In genomic region chr11:568306-569259, GRCh38 we compare ENCODE assay signal across 1 cellular context.
A peak's percentile ranks its signal among the peaks of the same experiment; 100 is the strongest.
TF ChIP-seq lines count a peak whose summit lies in the region.

No MANE protein-coding gene starts in this region.

TF ChIP-seq in K562, 482 proteins besides CTCF, POLR2A, EP300 and RAD21 (continued from another document and continues in another):
- TF ChIP-seq FOXM1 (IDR thresholded peaks at IDR 0.05; ENCODE audit: low read depth) (no peak), FOXM1 (CRISPR knock-in tag; IDR thresholded peaks at IDR 0.05; ENCODE audit: low read depth) (no peak), XRCC3 (IDR thresholded peaks at IDR 0.05) (no peak), ZNF143 (CRISPR knock-in tag; IDR thresholded peaks at IDR 0.05) (no peak), LEF1 (IDR thresholded peaks at IDR 0.05) (no peak), ZNF639 (CRISPR knock-in tag; conservative IDR thresholded peaks at IDR 0.05 in 1 of 2, IDR thresholded peaks at IDR 0.05 in 1 of 2) (peak in 1 of 2 experiments; percentile 75; a peak in 1 of 4 replicates), SRSF7 (optimal IDR thresholded peaks at IDR 0.05; ENCODE audit: low read depth, low read length) (no peak), CGGBP1 (CRISPR knock-in tag; IDR thresholded peaks at IDR 0.05) (no peak), PCBP2 (IDR thresholded peaks at IDR 0.05; ENCODE audit: low read depth, low read length, poor library complexity, severe bottlenecking) (no peak), AFF4 (CRISPR knock-in tag; IDR thresholded peaks at IDR 0.05) (no peak), DEAF1 (CRISPR knock-in tag; IDR thresholded peaks at IDR 0.05) (no peak), TAL1 (IDR thresholded peaks at IDR 0.05) (no peak), FOXA3 (CRISPR knock-in tag; conservative IDR thresholded peaks at IDR 0.05 in 1 of 2, IDR thresholded peaks at IDR 0.05 in 1 of 2) (no peak), NONO (IDR thresholded peaks at IDR 0.05; ENCODE audit: low read depth in 2 of 2, low read length in 1 of 2) (peak; percentile 23 to 99; a peak in 2 of 4 replicates), SMAD4 (CRISPR knock-in tag; conservative IDR thresholded peaks at IDR 0.05) (peak; percentile 92), PURB (CRISPR knock-in tag; IDR thresholded peaks at IDR 0.05; ENCODE audit: low read depth) (no peak), CXXC5 (CRISPR knock-in tag; IDR thresholded peaks at IDR 0.05) (peak; percentile 97), JUNB (CRISPR knock-in tag; conservative IDR thresholded peaks at IDR 0.05) (no peak), RBM22 (IDR thresholded peaks at IDR 0.05; ENCODE audit: low read depth, low read length, poor library complexity, severe bottlenecking) (peak; percentile 35), POLR2AphosphoS2 (IDR thresholded peaks at IDR 0.05; ENCODE audit: low read length) (no peak), DIDO1 (tag; IDR thresholded peaks at IDR 0.05; ENCODE audit: low read depth) (no peak), TAF1 (IDR thresholded peaks at IDR 0.05; ENCODE audit: control insufficient read depth, extremely low read depth, insufficient read depth, low read length, severe bottlenecking) (peak; percentile 27), CBX8 (IDR thresholded peaks at IDR 0.05; ENCODE audit: borderline replicate concordance, extremely low read depth, low read depth, low read length, poor library complexity, severe bottlenecking) (no peak), PPARD (CRISPR knock-in tag; IDR thresholded peaks at IDR 0.05) (no peak), ZBTB7A (IDR thresholded peaks at IDR 0.05; ENCODE audit: borderline replicate concordance, control insufficient read depth, low read depth, low read length) (peak; percentile 92), ZNF398 (CRISPR knock-in tag; IDR thresholded peaks at IDR 0.05) (no peak), SIRT6 (IDR thresholded peaks at IDR 0.05; ENCODE audit: low read depth, low read length) (no peak), GATAD2A (IDR thresholded peaks at IDR 0.05) (no peak), ZBTB49 (CRISPR knock-in tag; IDR thresholded peaks at IDR 0.05; ENCODE audit: borderline replicate concordance) (no peak), MTA3 (IDR thresholded peaks at IDR 0.05; ENCODE audit: borderline replicate concordance) (no peak; the same call in 1 of the 2 replicates), SP2 (IDR thresholded peaks at IDR 0.05; ENCODE audit: extremely low read depth, low read depth, low read length, poor library complexity, severe bottlenecking) (peak; percentile 39), E2F4 (CRISPR knock-in tag; IDR thresholded peaks at IDR 0.05; ENCODE audit: low read depth) (no peak), ZNF780A (CRISPR knock-in tag; IDR thresholded peaks at IDR 0.05) (no peak), L3MBTL2 (IDR thresholded peaks at IDR 0.05) (peak; percentile 46), CCNT2 (IDR thresholded peaks at IDR 0.05; ENCODE audit: borderline replicate concordance, extremely low read depth, insufficient read length, low read depth, low read length) (peak; percentile 94), GMEB1 (CRISPR knock-in tag; IDR thresholded peaks at IDR 0.05) (peak; percentile 75), ETV5 (CRISPR knock-in tag; IDR thresholded peaks at IDR 0.05; ENCODE audit: low read depth) (no peak), ZNF174 (CRISPR knock-in tag; IDR thresholded peaks at IDR 0.05) (no peak), NFXL1 (CRISPR knock-in tag; IDR thresholded peaks at IDR 0.05) (no peak), HDAC6 (IDR thresholded peaks at IDR 0.05; ENCODE audit: low read depth, low read length) (no peak), SMAD2 (IDR thresholded peaks at IDR 0.05; ENCODE audit: low read depth, low read length) (no peak), RBM25 (IDR thresholded peaks at IDR 0.05; ENCODE audit: low read depth, low read length, severe bottlenecking) (peak; percentile 99), TCF7L2 (IDR thresholded peaks at IDR 0.05; ENCODE audit: low read depth, low read length) (peak; percentile 93), FOS (IDR thresholded peaks at IDR 0.05; ENCODE audit: extremely low read depth, insufficient read length) (peak; percentile 75), HNRNPK (IDR thresholded peaks at IDR 0.05; ENCODE audit: low read depth, low read length, poor library complexity, severe bottlenecking) (peak; percentile 71), RBFOX2 (IDR thresholded peaks at IDR 0.05; ENCODE audit: low read depth, low read length) (peak; percentile 68), MAFF (IDR thresholded peaks at IDR 0.05; ENCODE audit: low read length) (no peak), CEBPG (CRISPR knock-in tag; IDR thresholded peaks at IDR 0.05) (no peak), CEBPG (tag; conservative IDR thresholded peaks at IDR 0.05 in 1 of 2, IDR thresholded peaks at IDR 0.05 in 1 of 2) (no peak), ZNF212 (CRISPR knock-in tag; IDR thresholded peaks at IDR 0.05) (no peak), STAG1 (CRISPR knock-in tag; IDR thresholded peaks at IDR 0.05; ENCODE audit: borderline replicate concordance) (no peak), GABPA (tag; conservative IDR thresholded peaks at IDR 0.05; ENCODE audit: low read depth) (peak; percentile 47), NFYB (IDR thresholded peaks at IDR 0.05; ENCODE audit: extremely low read depth, insufficient read length) (peak; percentile 83), ZNF184 (CRISPR knock-in tag; IDR thresholded peaks at IDR 0.05) (no peak), HOMEZ (CRISPR knock-in tag; IDR thresholded peaks at IDR 0.05) (no peak)
